9 cellular contexts compared by ENCODE assay signal in genomic region chr1:21291184-21291583, GRCh38. TPM values are rescaled to one million over a fixed set of nuclear protein-coding genes. Genes with fewer than 3 reads are reported as not detected.
DNase-seq lines count a peak whose midpoint lies in the region; ATAC-seq and TF ChIP-seq lines count a peak whose summit lies in the region.
"Had no signal": no experiment of that assay in that cellular context is flagged by ENCODE, and none has a peak within 500 bp of the region (broad histone marks: within the 10 kb centered on the region; RNA-seq: fewer than 3 reads in every experiment).

No MANE protein-coding gene starts in this region.

- 93 to 94% methylated on average over 8 of the region's 8 CpGs for WGBS in heart right ventricle, 2 donors
- WGBS in lung, 2 donors: 92 to 94% methylated on average over 8 of the region's 8 CpGs

- H3K27me3 Mint-ChIP-seq in activated CD4-positive, alpha-beta memory T cell treated with anti-CD3 and anti-CD28 coated beads, Interleukin-2, amount 10 ng/mL, durations not matched to agents 7 days and 5 days: no peaks in the 10 kb centered on the region

- H3K27ac ChIP-seq in heart right ventricle (peak overlapping the region in 9 of 10 donors; percentile 66 to 94 (median 90)), lung (ENCODE audit: low read depth in 1 of 2, low read length in 1 of 2) (peak overlapping the region; percentile 34 to 69), upper lobe of right lung (peak overlapping the region; percentile 44), brain microvascular endothelial cell (no peak overlapping the region)

- H3K9me3 ChIP-seq in heart right ventricle (no peaks in the 10 kb centered on the region), lung (ENCODE audit: control insufficient read depth in 2 of 2, insufficient read depth in 1 of 2, low read length in 1 of 2) (no peaks in the 10 kb centered on the region), upper lobe of right lung (no peaks in the 10 kb centered on the region)

- CTCF ChIA-PET in activated CD4-positive, alpha-beta memory T cell treated with anti-CD3 and anti-CD28 coated beads, Interleukin-2, amount 10 ng/mL, durations not matched to agents 7 days and 5 days (lab: Charles Lee): interaction anchor here (0.7 to 11.7 kb wide), 5 partner anchors 9 to 54 kb away, joined by 3 to 114 read pairs (median 4); no protein-coding TSS in a partner anchor

- no peaks in the 10 kb centered on the region for H3K9me3 Mint-ChIP-seq in activated CD4-positive, alpha-beta memory T cell treated with anti-CD3 and anti-CD28 coated beads, Interleukin-2, amount 10 ng/mL, durations not matched to agents 7 days and 5 days

- intact Hi-C loops in heart right ventricle (cut with DNase I) (loop anchor here in 2 of 10 donors (5.0 kb wide), 2 partner anchors 41 to 46 kb away; no protein-coding TSS in a partner anchor), left ventricle myocardium superior (cut with micrococcal nuclease) (no loop called here), upper lobe of right lung (cut with DNase I) (no loop called here)

- H3K4me3 ChIP-seq in heart right ventricle (peak overlapping the region in 2 of 10 donors; percentile 79), lung (no peak overlapping the region), upper lobe of right lung (peak overlapping the region; percentile 66), brain microvascular endothelial cell (ENCODE audit: low read depth, low read length) (no peak overlapping the region)

- H3K27ac Mint-ChIP-seq in activated CD4-positive, alpha-beta memory T cell treated with anti-CD3 and anti-CD28 coated beads, Interleukin-2, amount 10 ng/mL, durations not matched to agents 7 days and 5 days: peak overlapping the region; percentile 85

- H3K4me3 Mint-ChIP-seq in activated CD4-positive, alpha-beta memory T cell treated with anti-CD3 and anti-CD28 coated beads, Interleukin-2, amount 10 ng/mL, durations not matched to agents 7 days and 5 days: peak overlapping the region; percentile 84

- DNase-seq in heart right ventricle: no peak
- no peak for DNase-seq in left ventricle myocardium superior
- no peak for DNase-seq in activated CD4-positive, alpha-beta memory T cell treated with anti-CD3 and anti-CD28 coated beads, Interleukin-2, amount 10 ng/mL, durations not matched to agents 7 days and 5 days
- no peak for DNase-seq in lung (ENCODE audit: low spot score)
- DNase-seq in upper lobe of right lung: no peak
- DNase-seq in occipital lobe (lab: John Stamatoyannopoulos, UW): no peak
- no peak for DNase-seq in brain microvascular endothelial cell
- DNase-seq in germinal center (ENCODE audit: low spot score): no peak
- DNase-seq: amygdala had no signal

- TF ChIP-seq CTCF in heart right ventricle (IDR thresholded peaks at IDR 0.05) (no peak), lung (IDR thresholded peaks at IDR 0.05; ENCODE audit: control extremely low read depth, extremely low read depth) (no peak), upper lobe of right lung (IDR thresholded peaks at IDR 0.05) (no peak), brain microvascular endothelial cell (IDR thresholded peaks at IDR 0.05; ENCODE audit: low read depth, low read length, missing control alignments) (no peak)

- in situ Hi-C loops in brain microvascular endothelial cell (cut with HindIII; ENCODE audit: low pct_ligation_motif_present, low sequenced_read_pairs): no loop called here

- POLR2A ChIA-PET in activated CD4-positive, alpha-beta memory T cell treated with anti-CD3 and anti-CD28 coated beads, Interleukin-2, amount 10 ng/mL, durations not matched to agents 7 days and 5 days (lab: Charles Lee): interaction anchor here (4.5 to 8.6 kb wide), 5 partner anchors 10 to 504 kb away, joined by 14 to 140 read pairs (median 92); partner anchors contain the start of gene HP1BP3

- ATAC-seq in heart right ventricle: no peak
- ATAC-seq in left ventricle myocardium superior: no peak
- ATAC-seq in lung (ENCODE audit: insufficient read depth, low FRiP score): no peak
- no peak for ATAC-seq in upper lobe of right lung

- H3K36me3 Mint-ChIP-seq in activated CD4-positive, alpha-beta memory T cell treated with anti-CD3 and anti-CD28 coated beads, Interleukin-2, amount 10 ng/mL, durations not matched to agents 7 days and 5 days (ENCODE audit: low read depth): peaks cover 9% of the 10 kb centered on the region

- H3K4me1 ChIP-seq in heart right ventricle (peaks cover 7 to 83% (median 49%) of the 10 kb centered on the region in 9 donors), lung (ENCODE audit: control insufficient read depth in 2 of 2, insufficient read depth in 2 of 2, low read length in 2 of 2) (peaks cover 0 to 24% of the 10 kb centered on the region in 2 donors), upper lobe of right lung (peaks cover 41% of the 10 kb centered on the region)

- peaks cover 0 to 12% (median 0%) of the 10 kb centered on the region in 9 donors for H3K36me3 ChIP-seq in heart right ventricle
- H3K36me3 ChIP-seq in lung (ENCODE audit: control insufficient read depth in 2 of 2, insufficient read depth in 2 of 2, low read length in 2 of 2): no peaks in the 10 kb centered on the region
- no peaks in the 10 kb centered on the region for H3K36me3 ChIP-seq in upper lobe of right lung
- H3K36me3 ChIP-seq in brain microvascular endothelial cell (replicated peaks): peaks cover under 1% of the 10 kb centered on the region

- H3K27me3 ChIP-seq in heart right ventricle: no peaks in the 10 kb centered on the region
- H3K27me3 ChIP-seq in lung (ENCODE audit: control insufficient read depth, insufficient read depth): no peaks in the 10 kb centered on the region
- H3K27me3 ChIP-seq in upper lobe of right lung: no peaks in the 10 kb centered on the region
- no peaks in the 10 kb centered on the region for H3K27me3 ChIP-seq in brain microvascular endothelial cell (replicated peaks)

- peaks cover 72% of the 10 kb centered on the region for H3K4me1 Mint-ChIP-seq in activated CD4-positive, alpha-beta memory T cell treated with anti-CD3 and anti-CD28 coated beads, Interleukin-2, amount 10 ng/mL, durations not matched to agents 7 days and 5 days

RNA-seq across cellular contexts. Expression of gene ECE1, which starts 0.9 kb away (rescaled TPM):
- 10 to 100 TPM; 30.6 to 81.8 (median 53.1) TPM for total RNA-seq in heart right ventricle
- 10 to 100 TPM; 41.4 to 44.7 TPM for polyA plus RNA-seq in heart right ventricle
- 43.3 TPM for total RNA-seq in left ventricle myocardium superior
- total RNA-seq in activated CD4-positive, alpha-beta memory T cell treated with anti-CD3 and anti-CD28 coated beads, Interleukin-2, amount 10 ng/mL, durations not matched to agents 7 days and 5 days: 10 to 100 TPM; 85.3 to 87.9 TPM
- total RNA-seq in lung: 100 to 1,000 TPM; 105 to 129 TPM
- polyA plus RNA-seq in lung: 100 to 1,000 TPM in 1 of 2 donors, 10 to 100 TPM in 1; 55.7 to 104 TPM
- total RNA-seq in upper lobe of right lung: 108 TPM
- 9.5 TPM for total RNA-seq in occipital lobe
